Comparison of ENCODE assay signal across 16 cellular contexts in genomic region chr10:133442191-133442966, GRCh38. TPM values are rescaled to one million over a fixed set of nuclear protein-coding genes. Genes with fewer than 3 reads are reported as not detected.
DNase-seq lines count a peak whose midpoint lies in the region; ATAC-seq, FAIRE-seq and TF ChIP-seq lines count a peak whose summit lies in the region.
"Had no signal": no experiment of that assay in that cellular context is flagged by ENCODE, and none has a peak within 500 bp of the region (broad histone marks: within the 10 kb centered on the region; RNA-seq: fewer than 3 reads in every experiment).

No MANE protein-coding gene starts in this region.

- intact Hi-C loops in esophagus muscularis mucosa (cut with DNase I) (no loop called here), body of pancreas (cut with DNase I) (no loop called here)

- no peak overlapping the region for H3K27ac ChIP-seq in esophagus muscularis mucosa (replicated peaks in 1 of 4)
- H3K27ac ChIP-seq in small intestine (ENCODE audit: low read depth in 1 of 2, low read length in 1 of 2): no peak overlapping the region
- no peak overlapping the region for H3K27ac ChIP-seq in body of pancreas
- H3K27ac ChIP-seq: adrenal gland, heart left ventricle, psoas muscle had no signal

- H3K4me3 ChIP-seq in esophagus muscularis mucosa (no peak overlapping the region), small intestine (ENCODE audit: low read depth in 1 of 2, low read length in 2 of 2) (no peak overlapping the region), body of pancreas (no peak overlapping the region)
- H3K4me3 ChIP-seq: adrenal gland, heart left ventricle, psoas muscle had no signal

- FAIRE-seq in small intestine (lab: Jason Lieb, UNC): no peak

- H3K36me3 ChIP-seq in esophagus muscularis mucosa (peaks cover 0 to 9% (median 1%) of the 10 kb centered on the region in 4 donors), small intestine (ENCODE audit: control insufficient read depth in 2 of 2, insufficient read depth in 2 of 2, low read length in 2 of 2) (no peaks in the 10 kb centered on the region), body of pancreas (replicated peaks in 1 of 2; ENCODE audit: insufficient read depth in 1 of 2, low read depth in 2 of 2) (no peaks in the 10 kb centered on the region)
- H3K36me3 ChIP-seq: adrenal gland, heart left ventricle had no signal

- H3K27me3 ChIP-seq in esophagus muscularis mucosa: no peaks in the 10 kb centered on the region
- H3K27me3 ChIP-seq in small intestine (ENCODE audit: control insufficient read depth in 2 of 2, insufficient read depth in 2 of 2, low read length in 2 of 2): no peaks in the 10 kb centered on the region
- H3K27me3 ChIP-seq in body of pancreas: no peaks in the 10 kb centered on the region
- H3K27me3 ChIP-seq: adrenal gland had no signal

- TF ChIP-seq POLR2A in esophagus muscularis mucosa (IDR thresholded peaks at IDR 0.05; ENCODE audit: low read depth) (no peak), body of pancreas (IDR thresholded peaks at IDR 0.05) (no peak)

- TF ChIP-seq EP300 in esophagus muscularis mucosa (IDR thresholded peaks at IDR 0.05): no peak

- 80% methylated on average over 12 of the region's 23 CpGs for WGBS in esophagus muscularis mucosa
- 74 to 79% (median 76%) methylated on average over 21 to 23 of the region's 23 CpGs for WGBS in small intestine, 3 donors
- 84 to 87% methylated on average over 9 to 22 of the region's 23 CpGs for WGBS in body of pancreas, 2 donors

- no peak for ATAC-seq in GM19351 (IDR thresholded peaks at IDR 0.05; ENCODE audit: unreplicated experiment)
- ATAC-seq in body of pancreas: no peak
- no peak for ATAC-seq in HG03460 (IDR thresholded peaks at IDR 0.05; ENCODE audit: unreplicated experiment)
- ATAC-seq: heart left ventricle, psoas muscle had no signal

- DNase-seq in 8988T (peak; percentile 23), D341Med (ENCODE audit: low spot score) (peak; percentile 8), SKM-1 (lab: John Stamatoyannopoulos, UW; ENCODE audit: unreplicated experiment) (peak; percentile 20), esophagus muscularis mucosa (ENCODE audit: extremely low spot score) (peak; percentile 62), small intestine (no peak), body of pancreas (no peak)
- DNase-seq: endodermal cell, NCI-H187 treated with DMSO at 0.1 percent for 48 hours, trophoblast cell had no signal

- H3K4me1 ChIP-seq in esophagus muscularis mucosa (no peaks in the 10 kb centered on the region), small intestine (ENCODE audit: control insufficient read depth in 2 of 2, insufficient read depth in 1 of 2, low read depth in 1 of 2, low read length in 1 of 2) (no peaks in the 10 kb centered on the region), body of pancreas (peaks cover 11% of the 10 kb centered on the region)
- H3K4me1 ChIP-seq: psoas muscle had no signal

- TF ChIP-seq CTCF in esophagus muscularis mucosa (IDR thresholded peaks at IDR 0.05): no peak
- TF ChIP-seq CTCF in body of pancreas (IDR thresholded peaks at IDR 0.05): no peak

- H3K9me3 ChIP-seq in esophagus muscularis mucosa: peaks cover 0 to 24% (median 15%) of the 10 kb centered on the region in 4 donors
- H3K9me3 ChIP-seq in small intestine (ENCODE audit: control insufficient read depth, low read depth): no peaks in the 10 kb centered on the region
- peaks cover 0 to 1% (median 0%) of the 10 kb centered on the region in 3 donors for H3K9me3 ChIP-seq in body of pancreas

RNA-seq across cellular contexts. Expression of gene SCART1, which starts 11.4 kb away (rescaled TPM):
- total RNA-seq in esophagus muscularis mucosa (1 to 10 TPM in 3 of 4 donors, under 1 TPM in 1; 0.65 to 1.7 (median 1.4) TPM), body of pancreas (10 to 100 TPM in 1 of 2 donors, 1 to 10 TPM in 1; 3.9 to 11.2 TPM)
- under 1 TPM in 2 of 3 donors, not detected in 1; 0.22 to 0.33 TPM for polyA plus RNA-seq in small intestine

RNA-seq across cellular contexts. Expression of gene SPRN, which starts 18.0 kb away (rescaled TPM):
- total RNA-seq in esophagus muscularis mucosa: under 1 TPM in 2 of 4 donors, not detected in 2; 0.34 to 0.71 TPM
- 1 to 10 TPM in 1 of 3 donors, under 1 TPM in 2; 0.81 to 1.1 (median 0.89) TPM for polyA plus RNA-seq in small intestine
- total RNA-seq in body of pancreas: not detected
- total RNA-seq: HT-29, OCI-LY7, psoas muscle had no signal

RNA-seq across cellular contexts. Expression of gene MTG1, which starts 48.4 kb away (rescaled TPM):
- 10 to 100 TPM; 12.6 to 23.6 (median 15.9) TPM for total RNA-seq in esophagus muscularis mucosa
- polyA plus RNA-seq in small intestine: 100 to 1,000 TPM in 2 of 3 donors, 10 to 100 TPM in 1; 72.6 to 124 (median 109) TPM
- total RNA-seq in body of pancreas: 10 to 100 TPM; 22.8 to 83.7 TPM

Comparison
In these comparisons a context has a peak if more than half of its experiments do, and no peak if none do; other contexts are left out.
1. DNase-seq: peak in 8988T (single experiment), D341Med (single experiment), SKM-1 (single experiment) and esophagus muscularis mucosa (single experiment); none in small intestine (single experiment) and body of pancreas (0 of 4).